In genomic region chr5:149519624-149520023, GRCh38 we compare ENCODE assay signal across 18 cellular contexts. TPM values are rescaled to one million over a fixed set of nuclear protein-coding genes. Genes with fewer than 3 reads are reported as not detected.
DNase-seq lines count a peak whose midpoint lies in the region; ATAC-seq and TF ChIP-seq lines count a peak whose summit lies in the region.
"Had no signal": no experiment of that assay in that cellular context is flagged by ENCODE, and none has a peak within 500 bp of the region (broad histone marks: within the 10 kb centered on the region; RNA-seq: fewer than 3 reads in every experiment).

No MANE protein-coding gene starts in this region.

- no peak for DNase-seq in activated T-cell treated with anti-CD3 and anti-CD28 coated beads, Interleukin-2, amount 50 U/mL, for 24 hours
- DNase-seq in activated T-cell treated with anti-CD3 and anti-CD28 coated beads for 4 hours (no peak), right cardiac atrium (no peak), gastrocnemius medialis (no peak), HAP-1 (ENCODE audit: low spot score in 2 of 2) (no peak), germinal center (ENCODE audit: low spot score) (no peak)
- DNase-seq in T-helper 2 cell treated with Interferon-gamma antibody and Interleukin-4, amounts not matched to agents 5 μg/mL and 100 μg/mL, for 36 hours (ENCODE audit: low spot score), result no peak
- DNase-seq: amygdala; dermis blood vessel endothelial cell; foreskin fibroblast; naive B cell; NCI-H1694; SHP77 treated with DMSO at 0.1 percent for 48 hours; stimulated activated CD4-positive, alpha-beta T cell treated with anti-CD3 and anti-CD28 coated beads, Interleukin-12 subunit alpha, Interleukin-12 subunit beta, amount 100 ng/mL, for 4 hours; thyroid gland had no signal

- H3K27ac Mint-ChIP-seq in activated T-cell treated with anti-CD3 and anti-CD28 coated beads, Interleukin-2, amount 50 U/mL, for 24 hours, result peak overlapping the region; percentile 34
- H3K27ac Mint-ChIP-seq in activated naive CD8-positive, alpha-beta T cell, result peak overlapping the region; percentile 22
- no peak overlapping the region for H3K27ac Mint-ChIP-seq in T-helper 2 cell treated with Interferon-gamma antibody and Interleukin-4, amounts not matched to agents 5 μg/mL and 100 μg/mL, for 36 hours

- H3K4me1 ChIP-seq in right cardiac atrium (ENCODE audit: control insufficient read depth, insufficient read depth, low read length) (peaks cover 10% of the 10 kb centered on the region), gastrocnemius medialis (peaks cover 78 to 88% of the 10 kb centered on the region in 2 donors), HAP-1 (peaks cover 23% of the 10 kb centered on the region)

- ATAC-seq in right cardiac atrium (peak; percentile 26 to 50), gastrocnemius medialis (no peak)

- peaks cover 86% of the 10 kb centered on the region for H3K4me1 Mint-ChIP-seq in activated T-cell treated with anti-CD3 and anti-CD28 coated beads, Interleukin-2, amount 50 U/mL, for 24 hours (ENCODE audit: low read depth)
- peaks cover 90% of the 10 kb centered on the region for H3K4me1 Mint-ChIP-seq in activated naive CD8-positive, alpha-beta T cell (ENCODE audit: low read depth)
- peaks cover 42% of the 10 kb centered on the region for H3K4me1 Mint-ChIP-seq in T-helper 2 cell treated with Interferon-gamma antibody and Interleukin-4, amounts not matched to agents 5 μg/mL and 100 μg/mL, for 36 hours (ENCODE audit: low read depth)

- intact Hi-C loops in right cardiac atrium (cut with DNase I) (no loop called here), gastrocnemius medialis (cut with DNase I; ENCODE audit: low total_unique reads) (no loop called here)

- TF ChIP-seq POLR2A in gastrocnemius medialis (IDR thresholded peaks at IDR 0.05), result no peak

- no peaks in the 10 kb centered on the region for H3K27me3 Mint-ChIP-seq in activated T-cell treated with anti-CD3 and anti-CD28 coated beads, Interleukin-2, amount 50 U/mL, for 24 hours
- no peaks in the 10 kb centered on the region for H3K27me3 Mint-ChIP-seq in activated naive CD8-positive, alpha-beta T cell
- no peaks in the 10 kb centered on the region for H3K27me3 Mint-ChIP-seq in T-helper 2 cell treated with Interferon-gamma antibody and Interleukin-4, amounts not matched to agents 5 μg/mL and 100 μg/mL, for 36 hours (ENCODE audit: low read depth)
- H3K27me3 Mint-ChIP-seq: naive B cell had no signal

- H3K27me3 ChIP-seq in right cardiac atrium (ENCODE audit: control insufficient read depth, insufficient read depth) (no peaks in the 10 kb centered on the region), gastrocnemius medialis (no peaks in the 10 kb centered on the region), HAP-1 (ENCODE audit: low read depth) (no peaks in the 10 kb centered on the region)
- H3K27me3 ChIP-seq: thyroid gland had no signal

- in situ Hi-C loops in gastrocnemius medialis (cut with MboI; ENCODE audit: low sequenced_read_pairs in 4 of 4) (no loop called here), HAP-1 (cut with MboI; ENCODE audit: low sequenced_read_pairs) (no loop called here)

- H3K36me3 Mint-ChIP-seq in activated T-cell treated with anti-CD3 and anti-CD28 coated beads, Interleukin-2, amount 50 U/mL, for 24 hours (ENCODE audit: low read depth), result peaks cover 97% of the 10 kb centered on the region
- peaks cover 6% of the 10 kb centered on the region for H3K36me3 Mint-ChIP-seq in activated naive CD8-positive, alpha-beta T cell
- H3K36me3 Mint-ChIP-seq in T-helper 2 cell treated with Interferon-gamma antibody and Interleukin-4, amounts not matched to agents 5 μg/mL and 100 μg/mL, for 36 hours (ENCODE audit: low read depth), result peaks cover 39% of the 10 kb centered on the region

- no peak overlapping the region for H3K4me3 Mint-ChIP-seq in activated T-cell treated with anti-CD3 and anti-CD28 coated beads, Interleukin-2, amount 50 U/mL, for 24 hours
- H3K4me3 Mint-ChIP-seq in activated naive CD8-positive, alpha-beta T cell, result peak overlapping the region; percentile 12
- H3K4me3 Mint-ChIP-seq in T-helper 2 cell treated with Interferon-gamma antibody and Interleukin-4, amounts not matched to agents 5 μg/mL and 100 μg/mL, for 36 hours, result no peak overlapping the region
- H3K4me3 Mint-ChIP-seq: naive B cell had no signal

- H3K36me3 ChIP-seq in gastrocnemius medialis (no peaks in the 10 kb centered on the region), HAP-1 (replicated peaks) (peaks cover 42% of the 10 kb centered on the region)

- TF ChIP-seq CTCF in gastrocnemius medialis (IDR thresholded peaks at IDR 0.05 in 4 of 5, conservative IDR thresholded peaks at IDR 0.05 in 1 of 5), result no peak

- H3K9me3 ChIP-seq in right cardiac atrium (ENCODE audit: control insufficient read depth, low read length) (no peaks in the 10 kb centered on the region), gastrocnemius medialis (no peaks in the 10 kb centered on the region), HAP-1 (no peaks in the 10 kb centered on the region)
- H3K9me3 ChIP-seq: thyroid gland had no signal

- H3K27ac ChIP-seq in right cardiac atrium (ENCODE audit: low read length) (no peak overlapping the region), gastrocnemius medialis (peak overlapping the region; percentile 50 to 82 (median 72))
- H3K27ac ChIP-seq: KMS-11, VCaP had no signal

- no peaks in the 10 kb centered on the region for H3K9me3 Mint-ChIP-seq in activated T-cell treated with anti-CD3 and anti-CD28 coated beads, Interleukin-2, amount 50 U/mL, for 24 hours
- no peaks in the 10 kb centered on the region for H3K9me3 Mint-ChIP-seq in activated naive CD8-positive, alpha-beta T cell (ENCODE audit: low read depth)
- H3K9me3 Mint-ChIP-seq in T-helper 2 cell treated with Interferon-gamma antibody and Interleukin-4, amounts not matched to agents 5 μg/mL and 100 μg/mL, for 36 hours, result no peaks in the 10 kb centered on the region
- H3K9me3 Mint-ChIP-seq: naive B cell had no signal

- H3K4me3 ChIP-seq in right cardiac atrium (ENCODE audit: low read length) (no peak overlapping the region), gastrocnemius medialis (no peak overlapping the region), HAP-1 (no peak overlapping the region)
- H3K4me3 ChIP-seq: thyroid gland had no signal

RNA-seq across cellular contexts. Expression of gene CSNK1A1, which starts 31.6 kb away (rescaled TPM):
- total RNA-seq in right cardiac atrium (100 to 1,000 TPM; 197 to 433 (median 236) TPM), gastrocnemius medialis (100 to 1,000 TPM; 157 to 252 (median 215) TPM)
- 74.5 TPM for polyA plus RNA-seq in right cardiac atrium

Comparison
In these comparisons a context has a peak if more than half of its experiments do, and no peak if none do; other contexts are left out.
1. ATAC-seq: peak in right cardiac atrium (2 of 2); none in gastrocnemius medialis (0 of 2).